Comparison of ENCODE assay signal across 8 cellular contexts in the genomic region with DNA sequence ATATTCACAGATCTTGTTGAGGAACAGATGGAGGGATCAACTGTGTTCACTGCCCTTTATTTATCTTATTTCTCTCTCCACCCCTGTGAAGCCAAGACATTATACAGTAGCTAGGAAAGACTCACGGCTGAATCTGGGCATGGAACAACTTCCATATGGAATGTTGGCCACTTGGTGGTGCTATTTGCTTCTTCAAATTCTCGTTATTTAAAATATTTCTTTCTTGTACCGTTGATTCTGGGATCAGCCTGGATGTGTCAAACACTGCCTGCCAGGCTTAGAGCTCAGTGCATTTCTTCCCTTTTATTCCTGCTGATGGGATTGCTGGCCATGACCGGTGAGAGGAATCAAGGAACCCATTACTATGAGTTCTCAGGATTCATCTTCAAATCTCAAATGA. TPM values are rescaled to one million over a fixed set of nuclear protein-coding genes. Genes with fewer than 3 reads are reported as not detected.
DNase-seq lines count a peak whose midpoint lies in the region; ATAC-seq and TF ChIP-seq lines count a peak whose summit lies in the region.

No MANE protein-coding gene starts in this region.

- intact Hi-C loops in upper lobe of right lung (cut with DNase I): no loop called here

- H3K4me1 ChIP-seq in liver (ENCODE audit: control insufficient read depth in 4 of 4, insufficient read depth in 4 of 4, low read length in 3 of 4) (peaks cover 0 to 3% (median 1%) of the 10 kb centered on the region in 4 donors), upper lobe of right lung (no peaks in the 10 kb centered on the region)

- no peaks in the 10 kb centered on the region for H3K9me3 ChIP-seq in liver (ENCODE audit: control insufficient read depth in 4 of 4, low read length in 3 of 4)
- H3K9me3 ChIP-seq in upper lobe of right lung: no peaks in the 10 kb centered on the region

- DNase-seq in DMS79 treated with DMSO at 0.1 percent for 48 hours (lab: John Stamatoyannopoulos, UW) (peak; percentile 17), HT1080 (ENCODE audit: low read depth) (peak; percentile 56), RPMI7951 (ENCODE audit: low read depth) (peak; percentile 49), dermis blood vessel endothelial cell (peak; percentile 74), upper lobe of right lung (no peak)

- peak; percentile 78 for TF ChIP-seq CTCF in liver (IDR thresholded peaks at IDR 0.05; ENCODE audit: low read depth, low read length, missing input control)
- peak; percentile 68 for TF ChIP-seq CTCF in upper lobe of right lung (IDR thresholded peaks at IDR 0.05)

- H3K36me3 ChIP-seq in liver (ENCODE audit: control insufficient read depth in 4 of 4, insufficient read depth in 3 of 4, low read depth in 1 of 4, low read length in 3 of 4): no peaks in the 10 kb centered on the region
- H3K36me3 ChIP-seq in upper lobe of right lung: no peaks in the 10 kb centered on the region

- TF ChIP-seq RAD21 in liver (IDR thresholded peaks at IDR 0.05): peak; percentile 92 to 96

- WGBS in liver: 8% methylated on average over 4 of the region's 4 CpGs

- no peak overlapping the region for H3K4me3 ChIP-seq in liver (ENCODE audit: low read depth in 1 of 3, low read length in 3 of 3)
- H3K4me3 ChIP-seq in upper lobe of right lung: no peak overlapping the region

- ATAC-seq in upper lobe of right lung (peak; percentile 63), HG03135 (IDR thresholded peaks at IDR 0.05; ENCODE audit: unreplicated experiment) (no peak), GM19467 (IDR thresholded peaks at IDR 0.05; ENCODE audit: unreplicated experiment) (no peak)

- no peak overlapping the region for H3K9ac ChIP-seq in liver (ENCODE audit: low read depth in 1 of 2, low read length in 2 of 2)

- H3K27ac ChIP-seq in liver (ENCODE audit: low read depth in 1 of 2, low read length in 2 of 2): no peak overlapping the region
- H3K27ac ChIP-seq in upper lobe of right lung: no peak overlapping the region

- H3K27me3 ChIP-seq in liver (ENCODE audit: control insufficient read depth in 4 of 4, insufficient read depth in 4 of 4, low read length in 3 of 4) (no peaks in the 10 kb centered on the region), upper lobe of right lung (no peaks in the 10 kb centered on the region)

TF ChIP-seq in liver, 16 proteins besides CTCF, POLR2A, EP300 and RAD21:
- TF ChIP-seq, protein P1, sequence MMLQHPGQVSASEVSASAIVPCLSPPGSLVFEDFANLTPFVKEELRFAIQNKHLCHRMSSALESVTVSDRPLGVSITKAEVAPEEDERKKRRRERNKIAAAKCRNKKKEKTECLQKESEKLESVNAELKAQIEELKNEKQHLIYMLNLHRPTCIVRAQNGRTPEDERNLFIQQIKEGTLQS (IDR thresholded peaks at IDR 0.05): no peak
- TF ChIP-seq, protein P2, sequence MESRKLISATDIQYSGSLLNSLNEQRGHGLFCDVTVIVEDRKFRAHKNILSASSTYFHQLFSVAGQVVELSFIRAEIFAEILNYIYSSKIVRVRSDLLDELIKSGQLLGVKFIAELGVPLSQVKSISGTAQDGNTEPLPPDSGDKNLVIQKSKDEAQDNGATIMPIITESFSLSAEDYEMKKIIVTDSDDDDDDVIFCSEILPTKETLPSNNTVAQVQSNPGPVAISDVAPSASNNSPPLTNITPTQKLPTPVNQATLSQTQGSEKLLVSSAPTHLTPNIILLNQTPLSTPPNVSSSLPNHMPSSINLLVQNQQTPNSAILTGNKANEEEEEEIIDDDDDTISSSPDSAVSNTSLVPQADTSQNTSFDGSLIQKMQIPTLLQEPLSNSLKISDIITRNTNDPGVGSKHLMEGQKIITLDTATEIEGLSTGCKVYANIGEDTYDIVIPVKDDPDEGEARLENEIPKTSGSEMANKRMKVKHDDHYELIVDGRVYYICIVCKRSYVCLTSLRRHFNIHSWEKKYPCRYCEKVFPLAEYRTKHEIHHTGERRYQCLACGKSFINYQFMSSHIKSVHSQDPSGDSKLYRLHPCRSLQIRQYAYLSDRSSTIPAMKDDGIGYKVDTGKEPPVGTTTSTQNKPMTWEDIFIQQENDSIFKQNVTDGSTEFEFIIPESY (IDR thresholded peaks at IDR 0.05): no peak
- TF ChIP-seq HNF4A (conservative IDR thresholded peaks at IDR 0.05): peak in 1 of 2 donors; percentile 3

RNA-seq across cellular contexts. Expression of a gene that starts 17.5 kb away (rescaled TPM):
- 0.17 TPM in 1 of 2 replicates, not detected in the other for total RNA-seq in HT1080 (2014; rRNA removed; shearing (Covaris generic))
- polyA plus RNA-seq in HT1080 (2015; cell fraction: cytosol; rRNA removed): not detected in 2 replicates
- not detected in 2 replicates for polyA plus RNA-seq in HT1080 (2015; cell fraction: nucleus; rRNA removed)
- not detected in 2 replicates for total RNA-seq in RPMI7951 (2014; rRNA removed; shearing (Covaris generic))
- total RNA-seq in dermis blood vessel endothelial cell (0.09 TPM in 1 of 2 replicates, not detected in the other), liver (10 to 100 TPM in 1 of 2 donors, under 1 TPM in 1; 0.79 to 22.8 TPM), upper lobe of right lung (3.9 TPM)
- 1 to 10 TPM; 4.1 to 5.1 TPM for polyA plus RNA-seq in liver

RNA-seq across cellular contexts. Expression of a gene that starts 55.7 kb away (rescaled TPM):
- 0.40 TPM in 1 of 2 replicates, not detected in the other for total RNA-seq in HT1080 (2014; rRNA removed; shearing (Covaris generic))
- polyA plus RNA-seq in HT1080 (2015; cell fraction: cytosol; rRNA removed): not detected in 2 replicates
- polyA plus RNA-seq in HT1080 (2015; cell fraction: nucleus; rRNA removed): 0.09 and 0.36 TPM in 2 replicates
- total RNA-seq in RPMI7951 (2014; rRNA removed; shearing (Covaris generic)): 0.29 and 0.72 TPM in 2 replicates
- total RNA-seq in dermis blood vessel endothelial cell (1.5 and 2.4 TPM in 2 replicates), liver (1 to 10 TPM; 2.8 to 3.9 TPM), upper lobe of right lung (9.6 TPM)
- 1 to 10 TPM; 2.2 to 2.5 TPM for polyA plus RNA-seq in liver
